Comparison of ENCODE assay signal across 11 cellular contexts in genomic region chr20:34017610-34018009, GRCh38. TPM values are rescaled to one million over a fixed set of nuclear protein-coding genes. Genes with fewer than 3 reads are reported as not detected.
DNase-seq lines count a peak whose midpoint lies in the region; ATAC-seq and TF ChIP-seq lines count a peak whose summit lies in the region.
"Had no signal": no experiment of that assay in that cellular context is flagged by ENCODE, and none has a peak within 500 bp of the region (broad histone marks: within the 10 kb centered on the region; RNA-seq: fewer than 3 reads in every experiment).

No MANE protein-coding gene starts in this region.

- no peak for TF ChIP-seq CTCF in AG04450 (IDR thresholded peaks at IDR 0.05; ENCODE audit: low read depth, low read length)
- no peak for TF ChIP-seq CTCF in activated B cell treated with CpG ODN at 0.5 μM for 24 hours (IDR thresholded peaks at IDR 0.05)

- H3K36me3 Mint-ChIP-seq in activated B cell treated with CpG ODN at 0.5 μM for 24 hours (ENCODE audit: low read depth), result peaks cover 6% of the 10 kb centered on the region

- DNase-seq in AG04450 (ENCODE audit: low read depth, low spot score) (peak; percentile 81), HCEC 1CT (peak; percentile 89), activated B cell treated with CpG ODN at 0.5 μM for 24 hours (no peak), hepatic stellate cell (ENCODE audit: low spot score) (peak; percentile 80), SHP77 (lab: John Stamatoyannopoulos, UW) (no peak), mesenteric fat pad (ENCODE audit: low spot score) (no peak)
- no peak for DNase-seq in NK-92 treated with Interleukin-12 subunit alpha and Interleukin-12 subunit beta, amount 100 ng/mL, for 24 hours (lab: John Stamatoyannopoulos, UW)
- DNase-seq: Calu3, cortex of kidney, NCI-H2081 had no signal

- H3K27me3 Mint-ChIP-seq in activated B cell treated with CpG ODN at 0.5 μM for 24 hours, result no peaks in the 10 kb centered on the region

- peaks cover 86% of the 10 kb centered on the region for H3K4me1 Mint-ChIP-seq in activated B cell treated with CpG ODN at 0.5 μM for 24 hours

- H3K4me3 Mint-ChIP-seq in activated B cell treated with CpG ODN at 0.5 μM for 24 hours, result no peak overlapping the region

- ATAC-seq in activated B cell treated with CpG ODN at 0.5 μM for 24 hours (ENCODE audit: low read depth), result no peak
- no peak for ATAC-seq in HG03097 (IDR thresholded peaks at IDR 0.05; ENCODE audit: low FRiP score, unreplicated experiment)

- peak overlapping the region; percentile 39 for H3K27ac ChIP-seq in AG04450 (ENCODE audit: low read depth, low read length)

- H3K4me3 ChIP-seq in AG04450 (ENCODE audit: low read depth, low read length), result no peak overlapping the region

- POLR2A ChIA-PET in AG04450 (lab: Yijun Ruan, JAX) (no interaction called here), activated B cell treated with CpG ODN at 0.5 μM for 24 hours (lab: Charles Lee) (no interaction called here)

- no peaks in the 10 kb centered on the region for H3K9me3 ChIP-seq in AG04450 (ENCODE audit: control insufficient read depth, insufficient read depth, low read length)

- H3K27me3 ChIP-seq in AG04450 (ENCODE audit: control insufficient read depth, insufficient read depth, low read length), result no peaks in the 10 kb centered on the region

- CTCF ChIA-PET in AG04450 (lab: Charles Lee), result no interaction called here
- CTCF ChIA-PET in activated B cell treated with CpG ODN at 0.5 μM for 24 hours (lab: Charles Lee), result no interaction called here

- intact Hi-C loops in activated B cell treated with CpG ODN at 0.5 μM for 24 hours (cut with micrococcal nuclease), result no loop called here

- H3K27ac Mint-ChIP-seq in activated B cell treated with CpG ODN at 0.5 μM for 24 hours, result peak overlapping the region; percentile 16

- no peaks in the 10 kb centered on the region for H3K9me3 Mint-ChIP-seq in activated B cell treated with CpG ODN at 0.5 μM for 24 hours

RNA-seq across cellular contexts. Expression of gene RALY, which starts 23.9 kb away (rescaled TPM):
- 79.2 and 106 TPM in 2 replicates for polyA plus RNA-seq in AG04450 (2011; rRNA removed)
- polyA minus RNA-seq in AG04450 (2011; rRNA and poly(A)+ RNA removed), result 98.3 and 120 TPM in 2 replicates
- total RNA-seq in activated B cell treated with CpG ODN at 0.5 μM for 24 hours (116 and 117 TPM in 2 replicates), mesenteric fat pad (92.4 TPM)

Comparison
In these comparisons a context has a peak if more than half of its experiments do, and no peak if none do; other contexts are left out.
1. DNase-seq: peak in AG04450 (single experiment), HCEC 1CT (single experiment) and hepatic stellate cell (single experiment); none in activated B cell treated with CpG ODN at 0.5 μM for 24 hours (single experiment), NK-92 treated with Interleukin-12 subunit alpha and Interleukin-12 subunit beta, amount 100 ng/mL, for 24 hours (single experiment), SHP77 (0 of 2) and mesenteric fat pad (single experiment).